Comparison of ENCODE assay signal across 8 cellular contexts in the genomic region with DNA sequence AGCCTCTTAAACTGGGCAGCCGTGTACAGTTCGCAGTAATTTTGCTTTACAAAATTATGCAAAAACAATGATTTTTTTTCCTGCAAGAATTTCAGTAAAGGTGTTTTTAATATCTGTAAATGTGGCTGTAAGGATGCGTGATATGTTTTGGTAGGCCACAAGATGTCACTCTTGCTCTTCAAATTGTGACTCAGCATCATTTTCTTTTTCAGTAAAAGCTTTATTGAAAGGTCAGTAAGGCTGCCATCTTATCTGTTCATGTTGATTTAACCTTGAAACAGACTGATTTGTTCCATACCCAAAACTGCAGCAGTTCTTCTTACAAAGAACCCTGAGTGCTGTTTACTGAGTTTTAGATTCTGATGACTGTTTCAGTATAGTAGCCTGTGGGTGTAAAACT. TPM values are rescaled to one million over a fixed set of nuclear protein-coding genes. Genes with fewer than 3 reads are reported as not detected.
DNase-seq lines count a peak whose midpoint lies in the region; ATAC-seq and TF ChIP-seq lines count a peak whose summit lies in the region.

No MANE protein-coding gene starts in this region.

- H3K27ac ChIP-seq in esophagus muscularis mucosa (replicated peaks in 1 of 4) (peak overlapping the region in 3 of 4 donors; percentile 15 to 79 (median 71)), prostate gland (no peak overlapping the region)

- TF ChIP-seq CTCF in esophagus muscularis mucosa (IDR thresholded peaks at IDR 0.05) (peak; percentile 43 to 55 (median 52)), prostate gland (IDR thresholded peaks at IDR 0.05) (peak; percentile 19 to 54 (median 38))

- peaks cover 0 to 27% (median 17%) of the 10 kb centered on the region in 4 donors for H3K4me1 ChIP-seq in esophagus muscularis mucosa
- no peaks in the 10 kb centered on the region for H3K4me1 ChIP-seq in prostate gland (replicated peaks)

- no peak overlapping the region for H3K4me3 Mint-ChIP-seq in activated CD4-positive, alpha-beta T cell treated with anti-CD3 and anti-CD28 coated beads for 36 hours

- H3K4me1 Mint-ChIP-seq in activated CD4-positive, alpha-beta T cell treated with anti-CD3 and anti-CD28 coated beads for 36 hours = peaks cover 16% of the 10 kb centered on the region

- TF ChIP-seq POLR2A in esophagus muscularis mucosa (IDR thresholded peaks at IDR 0.05; ENCODE audit: low read depth) (no peak), prostate gland (IDR thresholded peaks at IDR 0.05) (no peak)

- H3K36me3 Mint-ChIP-seq in activated CD4-positive, alpha-beta T cell treated with anti-CD3 and anti-CD28 coated beads for 36 hours (ENCODE audit: low read depth) = peaks cover 24% of the 10 kb centered on the region

- H3K27me3 ChIP-seq in esophagus muscularis mucosa (no peaks in the 10 kb centered on the region), prostate gland (replicated peaks; ENCODE audit: insufficient read depth) (no peaks in the 10 kb centered on the region)

- intact Hi-C loops in activated CD4-positive, alpha-beta T cell treated with anti-CD3 and anti-CD28 coated beads for 36 hours (cut with DNase I, micrococcal nuclease) = loop anchor here (1.0 to 2.0 kb wide), 4 partner anchors 43 to 220 kb away; no protein-coding TSS in a partner anchor
- intact Hi-C loops in esophagus muscularis mucosa (cut with DNase I) = loop anchor here (5.0 to 10.0 kb wide), 3 partner anchors 41 to 869 kb away; no protein-coding TSS in a partner anchor
- intact Hi-C loops in prostate gland (cut with DNase I) = loop anchor here (5.0 to 10.0 kb wide), 3 partner anchors 121 to 549 kb away; partner anchors contain the start of genes NHS and REPS2

- H3K9me3 ChIP-seq in esophagus muscularis mucosa (no peaks in the 10 kb centered on the region), prostate gland (no peaks in the 10 kb centered on the region)

- peak; percentile 45 for ATAC-seq in activated CD4-positive, alpha-beta T cell treated with anti-CD3 and anti-CD28 coated beads for 36 hours
- ATAC-seq in HG03442 (IDR thresholded peaks at IDR 0.05; ENCODE audit: unreplicated experiment) = no peak

- no peaks in the 10 kb centered on the region for H3K9me3 Mint-ChIP-seq in activated CD4-positive, alpha-beta T cell treated with anti-CD3 and anti-CD28 coated beads for 36 hours (ENCODE audit: low read depth)

- TF ChIP-seq EP300 in esophagus muscularis mucosa (IDR thresholded peaks at IDR 0.05) = no peak

- H3K27ac Mint-ChIP-seq in activated CD4-positive, alpha-beta T cell treated with anti-CD3 and anti-CD28 coated beads for 36 hours = peak overlapping the region; percentile 55

- H3K4me3 ChIP-seq in esophagus muscularis mucosa (no peak overlapping the region), prostate gland (no peak overlapping the region)

- CTCF ChIA-PET in activated CD4-positive, alpha-beta T cell treated with anti-CD3 and anti-CD28 coated beads for 36 hours (lab: Charles Lee) = interaction anchor here (0.7 to 3.5 kb wide), 13 partner anchors 8 to 256 kb away, joined by 3 to 21 read pairs (median 3); no protein-coding TSS in a partner anchor

- H3K36me3 ChIP-seq in esophagus muscularis mucosa (peaks cover 0 to 40% (median 29%) of the 10 kb centered on the region in 4 donors), prostate gland (no peaks in the 10 kb centered on the region)

- 75% methylated on average over 3 of the region's 3 CpGs for WGBS in esophagus muscularis mucosa
- WGBS in prostate gland = 62% methylated on average over 3 of the region's 3 CpGs

- DNase-seq in activated CD4-positive, alpha-beta T cell treated with anti-CD3 and anti-CD28 coated beads for 36 hours = no peak
- no peak for DNase-seq in activated CD4-positive, alpha-beta T cell treated with anti-CD3 and anti-CD28 coated beads, Interleukin-2, amount 50 U/mL, for 48 hours
- peak; percentile 51 for DNase-seq in HT-29 (ENCODE audit: low spot score)
- DNase-seq in SHP77 treated with DMSO at 0.1 percent for 48 hours (lab: John Stamatoyannopoulos, UW) = peak; percentile 14
- no peak for DNase-seq in esophagus muscularis mucosa (ENCODE audit: extremely low spot score)
- no peak for DNase-seq in prostate gland (ENCODE audit: low spot score)
- no peak for DNase-seq in GOT3 (lab: John Stamatoyannopoulos, UW)

- no peaks in the 10 kb centered on the region for H3K27me3 Mint-ChIP-seq in activated CD4-positive, alpha-beta T cell treated with anti-CD3 and anti-CD28 coated beads for 36 hours

- POLR2A ChIA-PET in activated CD4-positive, alpha-beta T cell treated with anti-CD3 and anti-CD28 coated beads for 36 hours (lab: Charles Lee) = no interaction called here

RNA-seq across cellular contexts. Expression of gene TXLNG, which starts 39.9 kb away (rescaled TPM):
- total RNA-seq in activated CD4-positive, alpha-beta T cell treated with anti-CD3 and anti-CD28 coated beads for 36 hours = 10 to 100 TPM; 17.3 to 21.4 TPM
- total RNA-seq in HT-29 (2014; rRNA removed; shearing (Covaris generic)) = 16.9 and 17.6 TPM in 2 replicates
- total RNA-seq in esophagus muscularis mucosa (10 to 100 TPM in 3 of 4 donors, 1 to 10 TPM in 1; 9.6 to 13.6 (median 11.9) TPM), prostate gland (10 to 100 TPM in 1 of 2 donors, 1 to 10 TPM in 1; 8.6 to 12.8 TPM)

RNA-seq across cellular contexts. Expression of gene RBBP7, which starts 44.0 kb away (rescaled TPM):
- total RNA-seq in activated CD4-positive, alpha-beta T cell treated with anti-CD3 and anti-CD28 coated beads for 36 hours = 100 to 1,000 TPM; 198 to 238 TPM
- total RNA-seq in HT-29 (2014; rRNA removed; shearing (Covaris generic)) = 89.0 and 109 TPM in 2 replicates
- total RNA-seq in esophagus muscularis mucosa = 100 to 1,000 TPM; 105 to 150 (median 125) TPM
- total RNA-seq in prostate gland = 100 to 1,000 TPM in 1 of 2 donors, 10 to 100 TPM in 1; 88.0 to 256 TPM

Comparison
In these comparisons a context has a peak if more than half of its experiments do, and no peak if none do; other contexts are left out.
1. DNase-seq: peak in HT-29 (single experiment) and SHP77 treated with DMSO at 0.1 percent for 48 hours (single experiment); none in activated CD4-positive, alpha-beta T cell treated with anti-CD3 and anti-CD28 coated beads for 36 hours (single experiment), activated CD4-positive, alpha-beta T cell treated with anti-CD3 and anti-CD28 coated beads, Interleukin-2, amount 50 U/mL, for 48 hours (0 of 2), esophagus muscularis mucosa (single experiment), prostate gland (single experiment) and GOT3 (single experiment).
2. H3K27ac ChIP-seq: peak in esophagus muscularis mucosa (3 of 4); none in prostate gland (0 of 2).